In the genomic region with DNA sequence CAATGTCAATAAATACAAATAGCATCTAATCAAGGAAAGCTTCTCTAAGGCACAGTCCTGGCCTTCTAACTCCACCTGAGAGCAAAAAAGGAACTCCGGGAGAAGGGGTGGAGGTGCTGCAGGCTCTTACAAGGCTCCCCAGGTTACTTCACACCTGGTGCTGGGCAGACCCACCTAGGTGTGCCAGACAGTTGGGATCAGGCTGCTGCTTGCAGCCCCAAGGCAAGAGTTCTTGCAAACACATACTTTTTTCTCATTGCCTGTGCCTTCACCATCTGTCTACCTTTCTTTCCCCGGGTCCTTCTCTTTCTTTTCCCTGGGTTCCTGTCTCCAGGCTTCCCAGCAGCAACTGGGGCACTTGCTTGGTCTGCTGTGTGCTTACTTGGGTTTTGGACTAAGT, we compare ENCODE assay signal across 18 cellular contexts.
A peak's percentile ranks its signal among the peaks of the same experiment; 100 is the strongest.
DNase-seq lines count a peak whose midpoint lies in the region; ATAC-seq and TF ChIP-seq lines count a peak whose summit lies in the region.
"Had no signal": no experiment of that assay in that cellular context is flagged by ENCODE, and none has a peak within 500 bp of the region (broad histone marks: within the 10 kb centered on the region; RNA-seq: fewer than 3 reads in every experiment).

No MANE protein-coding gene starts in this region.

- H3K4me1 Mint-ChIP-seq in activated naive CD4-positive, alpha-beta T cell treated with anti-CD3 and anti-CD28 coated beads, Interleukin-2, amount 50 U/mL, for 24 hours, result peaks cover 10% of the 10 kb centered on the region
- H3K4me1 Mint-ChIP-seq in activated naive CD4-positive, alpha-beta T cell treated with anti-CD3 and anti-CD28 coated beads for 36 hours (ENCODE audit: low read depth), result peaks cover 2% of the 10 kb centered on the region
- H3K4me1 Mint-ChIP-seq in activated naive CD8-positive, alpha-beta T cell treated with anti-CD3 and anti-CD28 coated beads, Interleukin-2, amount 50 U/mL, for 24 hours, result no peaks in the 10 kb centered on the region

- ATAC-seq in PC-3, result no peak
- ATAC-seq in activated naive CD8-positive, alpha-beta T cell treated with anti-CD3 and anti-CD28 coated beads, Interleukin-2, amount 50 U/mL, for 24 hours, result no peak
- ATAC-seq: A549 had no signal

- CTCF ChIA-PET in activated naive CD4-positive, alpha-beta T cell treated with anti-CD3 and anti-CD28 coated beads for 36 hours (lab: Charles Lee), result no interaction called here
- CTCF ChIA-PET in PC-3 (lab: Charles Lee), result no interaction called here

- H3F3A ChIP-seq in PC-3 (ENCODE audit: low read length, unreplicated experiment), result no peaks in the 10 kb centered on the region

- H3K27ac ChIP-seq in PC-3 (ENCODE audit: low read length) (peak overlapping the region; percentile 41; the same call in 1 of the 2 replicates), suprapubic skin (peak overlapping the region; percentile 76)
- H3K27ac ChIP-seq: A549 had no signal

- H3K36me3 ChIP-seq in PC-3 (ENCODE audit: low read depth, low read length), result peaks cover 6% of the 10 kb centered on the region
- H3K36me3 ChIP-seq in suprapubic skin, result no peaks in the 10 kb centered on the region
- H3K36me3 ChIP-seq: BE2C had no signal

- in situ Hi-C loops in KBM-7 (cut with MboI; ENCODE audit: low pct_unique_long_range_greater_than_20kb, low sequenced_read_pairs), result no loop called here

- H3K4me2 ChIP-seq in PC-3 (ENCODE audit: low read length), result no peak overlapping the region
- H3K4me2 ChIP-seq: A549 had no signal

- H3K9me3 Mint-ChIP-seq in activated naive CD4-positive, alpha-beta T cell treated with anti-CD3 and anti-CD28 coated beads, Interleukin-2, amount 50 U/mL, for 24 hours, result no peaks in the 10 kb centered on the region
- peaks cover 2% of the 10 kb centered on the region for H3K9me3 Mint-ChIP-seq in activated naive CD4-positive, alpha-beta T cell treated with anti-CD3 and anti-CD28 coated beads for 36 hours
- no peaks in the 10 kb centered on the region for H3K9me3 Mint-ChIP-seq in activated naive CD8-positive, alpha-beta T cell treated with anti-CD3 and anti-CD28 coated beads, Interleukin-2, amount 50 U/mL, for 24 hours
- H3K9me3 Mint-ChIP-seq: CD4-positive, alpha-beta T cell had no signal

- H3K9me3 ChIP-seq in PC-3 (ENCODE audit: low read length) (peaks cover 3% of the 10 kb centered on the region; the same call in 1 of the 2 replicates), suprapubic skin (no peaks in the 10 kb centered on the region)
- H3K9me3 ChIP-seq: A549, BE2C, SK-N-SH had no signal

- POLR2A ChIA-PET in PC-3 (lab: Charles Lee; ENCODE audit: unreplicated experiment), result no interaction called here

- TF ChIP-seq CTCF in PC-3 (conservative IDR thresholded peaks at IDR 0.05; ENCODE audit: low read depth, low read length) (no peak), epithelial cell of esophagus (IDR thresholded peaks at IDR 0.05; ENCODE audit: insufficient read depth, low read depth, low read length, missing control alignments) (no peak), suprapubic skin (IDR thresholded peaks at IDR 0.05) (no peak)

- H3K36me3 Mint-ChIP-seq in activated naive CD4-positive, alpha-beta T cell treated with anti-CD3 and anti-CD28 coated beads, Interleukin-2, amount 50 U/mL, for 24 hours, result peaks cover 10% of the 10 kb centered on the region
- peaks cover 5% of the 10 kb centered on the region for H3K36me3 Mint-ChIP-seq in activated naive CD4-positive, alpha-beta T cell treated with anti-CD3 and anti-CD28 coated beads for 36 hours (ENCODE audit: low read depth)
- no peaks in the 10 kb centered on the region for H3K36me3 Mint-ChIP-seq in activated naive CD8-positive, alpha-beta T cell treated with anti-CD3 and anti-CD28 coated beads, Interleukin-2, amount 50 U/mL, for 24 hours (ENCODE audit: low read depth)

- no peak for DNase-seq in activated naive CD4-positive, alpha-beta T cell treated with anti-CD3 and anti-CD28 coated beads for 36 hours
- DNase-seq in PC-3, result no peak
- DNase-seq in epithelial cell of esophagus (ENCODE audit: low read depth), result peak; percentile 84
- no peak for DNase-seq in suprapubic skin (ENCODE audit: low spot score in 2 of 2)
- no peak for DNase-seq in NCI-H2029 (lab: John Stamatoyannopoulos, UW)
- no peak for DNase-seq in KBM-7
- DNase-seq in activated naive CD8-positive, alpha-beta T cell treated with anti-CD3 and anti-CD28 coated beads, Interleukin-2, amount 50 U/mL, for 24 hours, result no peak
- DNase-seq: BE2C; CD4-positive, alpha-beta T cell; DND-41; Karpas-422; NCI-H1417; NCI-H524 treated with DMSO at 0.1 percent for 48 hours; SIG-M5; SK-N-SH had no signal

- no peaks in the 10 kb centered on the region for H4K20me1 ChIP-seq in PC-3 (ENCODE audit: low read length)

- no TSS peak for BruUV-seq in PC-3 (replicated peaks; lab: Mats Ljungman, UMichigan)

- TF ChIP-seq EP300 in suprapubic skin (IDR thresholded peaks at IDR 0.05), result no peak

- no peak overlapping the region for H3K9ac ChIP-seq in PC-3 (ENCODE audit: low read length)
- H3K9ac ChIP-seq: SK-N-SH had no signal

- H3K27me3 Mint-ChIP-seq in activated naive CD4-positive, alpha-beta T cell treated with anti-CD3 and anti-CD28 coated beads, Interleukin-2, amount 50 U/mL, for 24 hours, result no peaks in the 10 kb centered on the region
- H3K27me3 Mint-ChIP-seq in activated naive CD4-positive, alpha-beta T cell treated with anti-CD3 and anti-CD28 coated beads for 36 hours (ENCODE audit: low read depth), result no peaks in the 10 kb centered on the region
- H3K27me3 Mint-ChIP-seq in activated naive CD8-positive, alpha-beta T cell treated with anti-CD3 and anti-CD28 coated beads, Interleukin-2, amount 50 U/mL, for 24 hours, result no peaks in the 10 kb centered on the region
- H3K27me3 Mint-ChIP-seq: CD4-positive, alpha-beta T cell; IgD-negative memory B cell had no signal

- H3K4me3 ChIP-seq in PC-3 (ENCODE audit: low read length), result no peak overlapping the region
- H3K4me3 ChIP-seq in epithelial cell of esophagus (ENCODE audit: low read length), result no peak overlapping the region
- H3K4me3 ChIP-seq in suprapubic skin, result no peak overlapping the region
- H3K4me3 ChIP-seq: A549 had no signal

- no peak for TF ChIP-seq POLR2A in suprapubic skin (IDR thresholded peaks at IDR 0.05)

- no peaks in the 10 kb centered on the region for H3K27me3 ChIP-seq in PC-3 (ENCODE audit: low read length)
- H3K27me3 ChIP-seq in suprapubic skin, result no peaks in the 10 kb centered on the region
- H3K27me3 ChIP-seq: BE2C had no signal

- H2AFZ ChIP-seq in PC-3 (ENCODE audit: low read length), result no peak overlapping the region

- intact Hi-C loops in activated naive CD4-positive, alpha-beta T cell treated with anti-CD3 and anti-CD28 coated beads for 36 hours (cut with micrococcal nuclease), result no loop called here
- intact Hi-C loops in PC-3 (cut with micrococcal nuclease), result no loop called here

- peaks cover 47% of the 10 kb centered on the region for H3K4me1 ChIP-seq in PC-3 (ENCODE audit: insufficient read depth, low read length)
- H3K4me1 ChIP-seq in suprapubic skin, result peaks cover 27% of the 10 kb centered on the region
- H3K4me1 ChIP-seq: A549, BE2C had no signal

- no peak overlapping the region for H3K4me3 Mint-ChIP-seq in activated naive CD4-positive, alpha-beta T cell treated with anti-CD3 and anti-CD28 coated beads, Interleukin-2, amount 50 U/mL, for 24 hours
- H3K4me3 Mint-ChIP-seq in activated naive CD4-positive, alpha-beta T cell treated with anti-CD3 and anti-CD28 coated beads for 36 hours, result no peak overlapping the region
- H3K4me3 Mint-ChIP-seq in activated naive CD8-positive, alpha-beta T cell treated with anti-CD3 and anti-CD28 coated beads, Interleukin-2, amount 50 U/mL, for 24 hours, result no peak overlapping the region
- H3K4me3 Mint-ChIP-seq: CD4-positive, alpha-beta T cell; IgD-negative memory B cell had no signal

- no peaks in the 10 kb centered on the region for H3K9me2 ChIP-seq in PC-3 (replicated peaks; ENCODE audit: low read length)
- H3K9me2 ChIP-seq: SK-N-SH had no signal

- H3K27ac Mint-ChIP-seq in activated naive CD4-positive, alpha-beta T cell treated with anti-CD3 and anti-CD28 coated beads, Interleukin-2, amount 50 U/mL, for 24 hours, result peak overlapping the region; percentile 35
- no peak overlapping the region for H3K27ac Mint-ChIP-seq in activated naive CD4-positive, alpha-beta T cell treated with anti-CD3 and anti-CD28 coated beads for 36 hours
- no peak overlapping the region for H3K27ac Mint-ChIP-seq in activated naive CD8-positive, alpha-beta T cell treated with anti-CD3 and anti-CD28 coated beads, Interleukin-2, amount 50 U/mL, for 24 hours
- H3K27ac Mint-ChIP-seq: CD4-positive, alpha-beta T cell; IgD-negative memory B cell had no signal

- WGBS in suprapubic skin, result 64% methylated on average over 2 of the region's 2 CpGs

- no peaks in the 10 kb centered on the region for H3K79me2 ChIP-seq in PC-3 (ENCODE audit: low read length)
